8 cellular contexts compared by ENCODE assay signal in genomic region chr11:68837583-68838571, GRCh38. TPM values are rescaled to one million over a fixed set of nuclear protein-coding genes. Genes with fewer than 3 reads are reported as not detected.
DNase-seq lines count a peak whose midpoint lies in the region; ATAC-seq and TF ChIP-seq lines count a peak whose summit lies in the region.

No MANE protein-coding gene starts in this region.

- H3K27me3 ChIP-seq in Caco-2 (replicated peaks; ENCODE audit: control insufficient read depth, insufficient read depth, low read length) = 0 out of 2 replicates have a peak, but pooled peaks cover 1% of the 10 kb centered on the region
- no peaks in the 10 kb centered on the region for H3K27me3 ChIP-seq in esophagus muscularis mucosa
- no peaks in the 10 kb centered on the region for H3K27me3 ChIP-seq in rectal smooth muscle tissue (ENCODE audit: control insufficient read depth, insufficient read depth, low read length)
- no peaks in the 10 kb centered on the region for H3K27me3 ChIP-seq in brain microvascular endothelial cell (replicated peaks)

- 67% methylated on average over 15 of the region's 17 CpGs for WGBS in esophagus muscularis mucosa

- no peak overlapping the region for H3K27ac Mint-ChIP-seq in Caco-2 (ENCODE audit: unreplicated experiment)

- POLR2A ChIA-PET in Caco-2 (lab: Charles Lee) = interaction anchor here (0.6 kb wide), 2 partner anchors 14 to 252 kb away, joined by 4 to 6 read pairs; no protein-coding TSS in a partner anchor

- peaks cover 13% of the 10 kb centered on the region for H3K36me3 Mint-ChIP-seq in Caco-2 (ENCODE audit: insufficient read depth, unreplicated experiment)

- TF ChIP-seq CTCF in Caco-2 (IDR thresholded peaks at IDR 0.05; ENCODE audit: insufficient read depth in 1 of 2, low read depth in 1 of 2, low read length in 1 of 2, severe bottlenecking in 1 of 2, unreplicated experiment in 1 of 2) (no peak), esophagus muscularis mucosa (IDR thresholded peaks at IDR 0.05) (no peak), brain microvascular endothelial cell (IDR thresholded peaks at IDR 0.05; ENCODE audit: low read depth, low read length, missing control alignments) (no peak)

- H3K36me3 ChIP-seq in Caco-2 (ENCODE audit: control insufficient read depth, insufficient read depth, low read length) (no peaks in the 10 kb centered on the region), SK-N-MC (ENCODE audit: insufficient read depth, low read length) (peaks cover 10% of the 10 kb centered on the region; the same call in 1 of the 2 replicates), esophagus muscularis mucosa (peaks cover 0 to 19% (median 5%) of the 10 kb centered on the region in 4 donors), rectal smooth muscle tissue (ENCODE audit: control insufficient read depth, insufficient read depth, low read length) (peaks cover 6% of the 10 kb centered on the region), brain microvascular endothelial cell (replicated peaks) (no peaks in the 10 kb centered on the region)

- no peak for ATAC-seq in HG03039 (IDR thresholded peaks at IDR 0.05; ENCODE audit: unreplicated experiment)
- ATAC-seq in GM19397 (IDR thresholded peaks at IDR 0.05; ENCODE audit: unreplicated experiment) = no peak

- H3K9ac ChIP-seq in SK-N-MC (ENCODE audit: insufficient read length) (peak overlapping the region; percentile 1), rectal smooth muscle tissue (ENCODE audit: low read length) (peak overlapping the region; percentile 60)

- DNase-seq in Caco-2 (no peak), SK-N-MC (ENCODE audit: low read depth, low spot score) (no peak), esophagus muscularis mucosa (ENCODE audit: extremely low spot score) (no peak), brain microvascular endothelial cell (no peak), middle frontal gyrus (ENCODE audit: extremely low spot score, low spot score) (no peak)

- intact Hi-C loops in Caco-2 (cut with micrococcal nuclease; ENCODE audit: unreplicated experiment) (no loop called here), esophagus muscularis mucosa (cut with DNase I) (loop anchor here (5.0 kb wide), 1 partner anchor 169 kb away; no protein-coding TSS in a partner anchor)

- CTCF ChIA-PET in Caco-2 (lab: Charles Lee) = interaction anchor here (0.6 kb wide), 2 partner anchors 140 to 403 kb away, joined by 3 to 4 read pairs; no protein-coding TSS in a partner anchor

- peak overlapping the region; percentile 81 for H3K4me3 Mint-ChIP-seq in Caco-2 (ENCODE audit: unreplicated experiment)

- H3K9me3 ChIP-seq in Caco-2 (no peaks in the 10 kb centered on the region), SK-N-MC (ENCODE audit: low read depth, low read length) (no peaks in the 10 kb centered on the region), esophagus muscularis mucosa (no peaks in the 10 kb centered on the region)

- peaks cover 2% of the 10 kb centered on the region for H3K27me3 Mint-ChIP-seq in Caco-2 (ENCODE audit: insufficient read depth, unreplicated experiment)

- H3K4me3 ChIP-seq in Caco-2 (ENCODE audit: low read depth, low read length) (no peak overlapping the region), SK-N-MC (no peak overlapping the region; the same call in 1 of the 2 replicates), esophagus muscularis mucosa (peak overlapping the region; percentile 92 to 99 (median 98)), rectal smooth muscle tissue (ENCODE audit: low read length) (peak overlapping the region; percentile 93), brain microvascular endothelial cell (ENCODE audit: low read depth, low read length) (no peak overlapping the region)

- TF ChIP-seq POLR2A in esophagus muscularis mucosa (IDR thresholded peaks at IDR 0.05; ENCODE audit: low read depth) = no peak

- BruUV-seq in Caco-2 (replicated peaks; lab: Mats Ljungman, UMichigan) = TSS peak; percentile 49

- H3K4me1 Mint-ChIP-seq in Caco-2 (ENCODE audit: low read depth, unreplicated experiment) = peaks cover 1% of the 10 kb centered on the region

- in situ Hi-C loops in brain microvascular endothelial cell (cut with HindIII; ENCODE audit: low pct_ligation_motif_present, low sequenced_read_pairs) = no loop called here

- H3K4me1 ChIP-seq in Caco-2 (peaks cover 35% of the 10 kb centered on the region), esophagus muscularis mucosa (peaks cover 68 to 91% (median 87%) of the 10 kb centered on the region in 4 donors), rectal smooth muscle tissue (ENCODE audit: control insufficient read depth, insufficient read depth, low read length) (peaks cover 42% of the 10 kb centered on the region)

- no peaks in the 10 kb centered on the region for H3K9me3 Mint-ChIP-seq in Caco-2 (ENCODE audit: unreplicated experiment)

- TF ChIP-seq EP300 in esophagus muscularis mucosa (IDR thresholded peaks at IDR 0.05) = no peak

- H3K27ac ChIP-seq in SK-N-MC = peak overlapping the region; percentile 98; the same call in 1 of the 2 replicates
- H3K27ac ChIP-seq in esophagus muscularis mucosa (replicated peaks in 1 of 4) = peak overlapping the region; percentile 95 to 97 (median 97)
- H3K27ac ChIP-seq in rectal smooth muscle tissue (ENCODE audit: low read depth, low read length) = peak overlapping the region; percentile 98
- H3K27ac ChIP-seq in brain microvascular endothelial cell = no peak overlapping the region

RNA-seq across cellular contexts. Expression of gene CPT1A, which starts 3.8 kb away (rescaled TPM):
- total RNA-seq in Caco-2 (2022) (5.7 and 6.3 TPM in 2 replicates), esophagus muscularis mucosa (100 to 1,000 TPM in 2 of 4 donors, 10 to 100 TPM in 2; 36.1 to 122 (median 77.5) TPM)

Comparison
In these comparisons a context has a peak if more than half of its experiments do, and no peak if none do; other contexts are left out.
1. H3K4me3 ChIP-seq: peak in esophagus muscularis mucosa (4 of 4) and rectal smooth muscle tissue (single experiment); none in Caco-2 (single experiment), SK-N-MC (single experiment) and brain microvascular endothelial cell (single experiment).